In genomic region chr21:36478941-36479340, GRCh38 we compare ENCODE assay signal across 10 cellular contexts. TPM values are rescaled to one million over a fixed set of nuclear protein-coding genes. Genes with fewer than 3 reads are reported as not detected.
DNase-seq lines count a peak whose midpoint lies in the region; FAIRE-seq and TF ChIP-seq lines count a peak whose summit lies in the region.
"Had no signal": no experiment of that assay in that cellular context is flagged by ENCODE, and none has a peak within 500 bp of the region (broad histone marks: within the 10 kb centered on the region; RNA-seq: fewer than 3 reads in every experiment).

No MANE protein-coding gene starts in this region.

- H3K27me3 Mint-ChIP-seq in endothelial cell (ENCODE audit: unreplicated experiment): peaks cover 10% of the 10 kb centered on the region

- H3K36me3 ChIP-seq in BJ (ENCODE audit: control insufficient read depth, insufficient read depth, low read length): no peaks in the 10 kb centered on the region
- H3K36me3 ChIP-seq in Loucy (ENCODE audit: insufficient read depth, low read length): no peaks in the 10 kb centered on the region
- H3K36me3 ChIP-seq in kidney (ENCODE audit: control insufficient read depth in 1 of 2, insufficient read depth in 2 of 2, low read length in 2 of 2): no peaks in the 10 kb centered on the region
- H3K36me3 ChIP-seq: right atrium auricular region had no signal

- H3K4me3 ChIP-seq in BJ (ENCODE audit: low read depth, low read length): no peak overlapping the region
- no peak overlapping the region for H3K4me3 ChIP-seq in Loucy (ENCODE audit: low read length, poor library complexity, severe bottlenecking)
- no peak overlapping the region for H3K4me3 ChIP-seq in kidney (ENCODE audit: low read length in 2 of 2)
- H3K4me3 ChIP-seq: right atrium auricular region had no signal

- H2AFZ ChIP-seq in Loucy (ENCODE audit: low read length): no peak overlapping the region

- no peaks in the 10 kb centered on the region for H3K4me1 ChIP-seq in Loucy (ENCODE audit: insufficient read depth, low read length, poor library complexity, severe bottlenecking)
- peaks cover 0 to 2% of the 10 kb centered on the region in 2 donors for H3K4me1 ChIP-seq in kidney (ENCODE audit: control insufficient read depth in 1 of 2, insufficient read depth in 1 of 2, low read depth in 1 of 2, low read length in 2 of 2)
- H3K4me1 ChIP-seq: right atrium auricular region had no signal

- FAIRE-seq in kidney (lab: Jason Lieb, UNC): no peak
- FAIRE-seq: H54 had no signal

- intact Hi-C loops in kidney (cut with DNase I): no loop called here

- H3K9me3 ChIP-seq in Loucy (ENCODE audit: insufficient read depth, low read depth, low read length) (no peaks in the 10 kb centered on the region), kidney (ENCODE audit: control insufficient read depth in 1 of 2, low read length in 2 of 2) (no peaks in the 10 kb centered on the region)
- H3K9me3 ChIP-seq: right atrium auricular region had no signal

- H3K27ac Mint-ChIP-seq in endothelial cell (ENCODE audit: unreplicated experiment): no peak overlapping the region

- H3K4me1 Mint-ChIP-seq in endothelial cell (ENCODE audit: unreplicated experiment): peaks cover 5% of the 10 kb centered on the region

- H3F3A ChIP-seq in Loucy (ENCODE audit: low read depth): no peaks in the 10 kb centered on the region

- H3K9me3 Mint-ChIP-seq in endothelial cell (ENCODE audit: unreplicated experiment): no peaks in the 10 kb centered on the region

- H3K27me3 ChIP-seq in BJ (ENCODE audit: control insufficient read depth, insufficient read depth, low read length) (no peaks in the 10 kb centered on the region), Loucy (ENCODE audit: insufficient read depth, low read length, poor library complexity, severe bottlenecking) (no peaks in the 10 kb centered on the region)
- H3K27me3 ChIP-seq: right atrium auricular region had no signal

- H4K20me1 ChIP-seq in Loucy (ENCODE audit: insufficient read depth, low read length, poor library complexity, severe bottlenecking): no peaks in the 10 kb centered on the region

- no peaks in the 10 kb centered on the region for H3K79me2 ChIP-seq in Loucy (ENCODE audit: insufficient read depth, low read length)

- peaks cover 4% of the 10 kb centered on the region for H3K36me3 Mint-ChIP-seq in endothelial cell (ENCODE audit: low read depth, unreplicated experiment)

- H3K9ac ChIP-seq in Loucy (ENCODE audit: low read depth, low read length, poor library complexity, severe bottlenecking): no peak overlapping the region
- no peak overlapping the region for H3K9ac ChIP-seq in kidney (ENCODE audit: low read length in 2 of 2)

- no peak overlapping the region for H3K27ac ChIP-seq in kidney (ENCODE audit: low read depth in 2 of 2, low read length in 2 of 2)
- H3K27ac ChIP-seq: right atrium auricular region had no signal

- DNase-seq in BJ (ENCODE audit: low read depth) (no peak), endothelial cell (ENCODE audit: low spot score) (peak; percentile 21), midbrain (lab: John Stamatoyannopoulos, UW) (peak; percentile 14), kidney (no peak), NCI-H1048 (lab: John Stamatoyannopoulos, UW) (no peak), NOMO-1 treated with DMSO at 0.1 percent for 48 hours (lab: John Stamatoyannopoulos, UW; ENCODE audit: unreplicated experiment) (no peak)
- no peak for DNase-seq in activated naive CD4-positive, alpha-beta T cell (lab: John Stamatoyannopoulos, UW)

- CTCF ChIA-PET in BJ (lab: Yijun Ruan, JAX): interaction anchor here (0.9 to 1.7 kb wide), 5 partner anchors 9 to 152 kb away, joined by 3 to 6 read pairs (median 4); no protein-coding TSS in a partner anchor

- POLR2A ChIA-PET in BJ (lab: Charles Lee): no interaction called here

- H3K4me3 Mint-ChIP-seq in endothelial cell (ENCODE audit: unreplicated experiment): no peak overlapping the region

- H3K4me2 ChIP-seq in Loucy (ENCODE audit: low read depth, low read length, poor library complexity, severe bottlenecking): no peak overlapping the region

- no peaks in the 10 kb centered on the region for H3K9me2 ChIP-seq in Loucy (replicated peaks; ENCODE audit: low read depth, low read length)

- TF ChIP-seq CTCF in BJ (IDR thresholded peaks at IDR 0.05; ENCODE audit: insufficient read depth, low read depth, low read length): peak; percentile 48
- TF ChIP-seq CTCF in Loucy (conservative IDR thresholded peaks at IDR 0.05; ENCODE audit: low read length): peak; percentile 40; the same call in 1 of the 2 replicates
- TF ChIP-seq CTCF in endothelial cell (IDR thresholded peaks at IDR 0.05; ENCODE audit: unreplicated experiment): no peak
- no peak for TF ChIP-seq CTCF in kidney (IDR thresholded peaks at IDR 0.05; ENCODE audit: borderline replicate concordance, extremely low read depth, insufficient read depth)

RNA-seq across cellular contexts. Expression of gene CLDN14, which starts 1.0 kb away (rescaled TPM):
- not detected in 2 replicates for polyA plus RNA-seq in BJ (2011; rRNA removed)
- not detected in 2 replicates for polyA minus RNA-seq in BJ (2011; rRNA and poly(A)+ RNA removed)
- total RNA-seq in endothelial cell (ENCODE audit: unreplicated experiment): not detected
- 8.7 TPM for total RNA-seq in kidney
- polyA plus RNA-seq in kidney (ENCODE audit: insufficient read depth, low read depth, low replicate concordance): 10.0 TPM
- total RNA-seq: right atrium auricular region had no signal

Comparison
In these comparisons a context has a peak if more than half of its experiments do, and no peak if none do; other contexts are left out.
1. DNase-seq: peak in endothelial cell (single experiment) and midbrain (single experiment); none in BJ (single experiment), kidney (single experiment), NCI-H1048 (single experiment), NOMO-1 treated with DMSO at 0.1 percent for 48 hours (single experiment) and activated naive CD4-positive, alpha-beta T cell (0 of 4).
2. CTCF ChIP-seq: peak in BJ (single experiment) and Loucy (single experiment); none in endothelial cell (single experiment) and kidney (single experiment).